8 cellular contexts compared by ENCODE assay signal in the genomic region with DNA sequence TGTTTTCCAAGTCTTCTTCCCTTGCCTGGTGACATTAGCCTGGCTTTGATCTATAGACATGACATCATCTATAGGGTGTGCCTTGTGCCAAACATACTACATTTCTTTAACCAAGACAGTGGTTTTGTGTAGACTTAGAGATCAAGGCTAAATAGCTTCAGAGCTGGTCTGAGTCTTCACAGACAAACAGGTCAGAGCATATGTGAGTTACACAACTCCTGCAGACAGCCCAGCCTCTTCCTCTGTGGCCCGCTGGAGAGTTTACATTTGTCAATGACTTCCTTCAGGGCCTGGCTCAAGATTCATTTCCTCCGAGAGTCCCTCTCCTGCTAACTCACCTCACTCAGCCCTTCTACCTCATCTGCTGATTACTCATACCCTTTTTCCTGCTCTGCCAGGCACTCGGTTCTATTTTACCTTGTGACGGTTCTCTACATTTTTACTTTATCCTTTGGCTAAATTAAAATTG.
A peak's percentile ranks its signal among the peaks of the same experiment; 100 is the strongest.
DNase-seq lines count a peak whose midpoint lies in the region; ATAC-seq, FAIRE-seq and TF ChIP-seq lines count a peak whose summit lies in the region.

No MANE protein-coding gene starts in this region.

- no TSS peak for BruUV-seq in MCF 10A (replicated peaks; lab: Mats Ljungman, UMichigan)

- DNase-seq in GM03348 (ENCODE audit: low spot score) (peak; percentile 81), NCI-H510A (lab: John Stamatoyannopoulos, UW) (peak; percentile 37), MCF 10A (ENCODE audit: unreplicated experiment) (peak; percentile 96), left kidney (ENCODE audit: low read depth, low spot score) (peak; percentile 37), GM19239 (ENCODE audit: insufficient read length, low spot score) (no peak)

- H3K27ac Mint-ChIP-seq in MCF 10A (ENCODE audit: low read depth, unreplicated experiment) = peak overlapping the region; percentile 81
- no peak overlapping the region for H3K27ac Mint-ChIP-seq in stimulated activated memory B cell treated with anti-CD40 and anti-IgM and Interleukin-4, amounts not matched to agents 10 μg/mL and 1 μg/mL and 100 μg/mL, for 72 hours

- H3K36me3 Mint-ChIP-seq in MCF 10A (ENCODE audit: insufficient read depth, unreplicated experiment) = no peaks in the 10 kb centered on the region
- no peaks in the 10 kb centered on the region for H3K36me3 Mint-ChIP-seq in stimulated activated memory B cell treated with anti-CD40 and anti-IgM and Interleukin-4, amounts not matched to agents 10 μg/mL and 1 μg/mL and 100 μg/mL, for 72 hours

- H3K9me3 Mint-ChIP-seq in MCF 10A (ENCODE audit: unreplicated experiment) = no peaks in the 10 kb centered on the region
- no peaks in the 10 kb centered on the region for H3K9me3 Mint-ChIP-seq in stimulated activated memory B cell treated with anti-CD40 and anti-IgM and Interleukin-4, amounts not matched to agents 10 μg/mL and 1 μg/mL and 100 μg/mL, for 72 hours

- intact Hi-C loops in MCF 10A (cut with micrococcal nuclease) = loop anchor here (2.0 to 5.0 kb wide), 3 partner anchors 76 to 191 kb away; no protein-coding TSS in a partner anchor

- peak overlapping the region; percentile 44 for H3K4me3 Mint-ChIP-seq in MCF 10A (ENCODE audit: unreplicated experiment)
- H3K4me3 Mint-ChIP-seq in stimulated activated memory B cell treated with anti-CD40 and anti-IgM and Interleukin-4, amounts not matched to agents 10 μg/mL and 1 μg/mL and 100 μg/mL, for 72 hours = no peak overlapping the region

- H3K27me3 Mint-ChIP-seq in MCF 10A (ENCODE audit: insufficient read depth, unreplicated experiment) = no peaks in the 10 kb centered on the region
- peaks cover 17% of the 10 kb centered on the region for H3K27me3 Mint-ChIP-seq in stimulated activated memory B cell treated with anti-CD40 and anti-IgM and Interleukin-4, amounts not matched to agents 10 μg/mL and 1 μg/mL and 100 μg/mL, for 72 hours

- TF ChIP-seq CTCF in MCF 10A (IDR thresholded peaks at IDR 0.05; ENCODE audit: unreplicated experiment) = no peak

- ATAC-seq in GM21619 (IDR thresholded peaks at IDR 0.05; ENCODE audit: unreplicated experiment) (no peak), HG02840 (IDR thresholded peaks at IDR 0.05; ENCODE audit: low FRiP score, unreplicated experiment) (no peak)
- no peak for ATAC-seq in stimulated activated memory B cell treated with anti-CD40 and anti-IgM and Interleukin-4, amounts not matched to agents 10 μg/mL and 1 μg/mL and 100 μg/mL, for 72 hours

- FAIRE-seq in GM19239 (lab: Jason Lieb, UNC) = no peak

- H3K4me1 Mint-ChIP-seq in MCF 10A (ENCODE audit: insufficient read depth, unreplicated experiment) = peaks cover 17% of the 10 kb centered on the region
- H3K4me1 Mint-ChIP-seq in stimulated activated memory B cell treated with anti-CD40 and anti-IgM and Interleukin-4, amounts not matched to agents 10 μg/mL and 1 μg/mL and 100 μg/mL, for 72 hours = no peaks in the 10 kb centered on the region

- CTCF ChIA-PET in MCF 10A (lab: Yijun Ruan, JAX) = interaction anchor here (0.8 to 0.9 kb wide), 2 partner anchors 17 to 63 kb away, joined by 4 read pairs; no protein-coding TSS in a partner anchor

- POLR2A ChIA-PET in MCF 10A (lab: Yijun Ruan, JAX) = interaction anchor here (0.6 to 5.2 kb wide), 9 partner anchors 9 to 540 kb away, joined by 3 to 31 read pairs (median 4); a partner anchor contains a TSS
